11 cellular contexts compared by ENCODE assay signal in the genomic region with DNA sequence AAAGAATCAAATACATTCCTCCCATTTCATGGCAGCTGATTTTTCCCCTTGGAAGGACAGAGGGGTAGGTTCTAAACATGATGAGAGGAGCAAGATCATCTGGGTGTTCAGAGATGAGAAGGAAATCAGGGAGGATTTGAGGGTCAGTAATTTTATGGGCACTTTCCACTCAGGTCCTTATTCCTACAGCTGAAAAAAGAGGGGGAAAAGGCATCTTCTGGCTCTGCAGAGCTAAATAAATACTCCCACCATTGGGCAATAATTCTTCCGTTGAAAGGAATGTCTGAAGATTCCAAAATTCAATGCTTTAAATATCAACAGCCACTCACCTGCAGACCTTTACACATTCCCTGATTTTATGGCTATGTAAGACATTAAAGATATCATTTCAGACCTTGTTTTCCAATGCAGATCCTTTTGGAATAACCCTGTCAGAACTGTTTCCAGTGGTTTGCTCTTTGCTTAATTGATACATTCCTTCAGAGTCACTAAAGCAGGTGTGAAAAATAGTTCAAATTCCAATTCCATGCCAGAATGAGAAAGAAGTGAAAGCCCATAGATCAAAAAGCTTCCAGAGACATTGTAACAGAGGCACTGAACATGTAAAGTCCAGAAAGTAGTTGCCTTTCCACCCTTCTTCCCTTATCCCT.
"Had no signal": no experiment of that assay in that cellular context is flagged by ENCODE, and none has a peak within 500 bp of the region (broad histone marks: within the 10 kb centered on the region; RNA-seq: fewer than 3 reads in every experiment).

No MANE protein-coding gene starts in this region.

- H3K36me3 Mint-ChIP-seq: activated naive CD4-positive, alpha-beta T cell treated with anti-CD3 and anti-CD28 coated beads, Interleukin-2, amount 10 ng/mL, durations not matched to agents 7 days and 5 days; memory B cell had no signal

- H3K4me1 Mint-ChIP-seq: activated naive CD4-positive, alpha-beta T cell treated with anti-CD3 and anti-CD28 coated beads, Interleukin-2, amount 10 ng/mL, durations not matched to agents 7 days and 5 days; memory B cell had no signal

- ATAC-seq: activated T-helper 17 cell treated with anti-CD3 and anti-CD28 coated beads, Interleukin-2, amount 50 U/mL, for 72 hours; gastroesophageal sphincter had no signal

- H3K27ac Mint-ChIP-seq: activated naive CD4-positive, alpha-beta T cell treated with anti-CD3 and anti-CD28 coated beads, Interleukin-2, amount 10 ng/mL, durations not matched to agents 7 days and 5 days; activated T-helper 17 cell treated with anti-CD3 and anti-CD28 coated beads, Interleukin-2, amount 50 U/mL, for 72 hours; memory B cell had no signal

- H3K9me3 Mint-ChIP-seq: activated naive CD4-positive, alpha-beta T cell treated with anti-CD3 and anti-CD28 coated beads, Interleukin-2, amount 10 ng/mL, durations not matched to agents 7 days and 5 days; activated T-helper 17 cell treated with anti-CD3 and anti-CD28 coated beads, Interleukin-2, amount 50 U/mL, for 72 hours; memory B cell had no signal

- DNase-seq: activated CD4-positive, alpha-beta T cell treated with anti-CD3 and anti-CD28 coated beads, Interleukin-2, amount 50 U/mL, for 4 hours; activated CD4-positive, CD25-positive, alpha-beta regulatory T cell treated with anti-CD3 and anti-CD28 coated beads, Interleukin-2, amount 50 U/mL, for 72 hours; activated naive CD4-positive, alpha-beta T cell treated with anti-CD3 and anti-CD28 coated beads, Interleukin-2, amount 10 ng/mL, durations not matched to agents 7 days and 5 days; left ventricle myocardium inferior; stimulated activated CD4-positive, alpha-beta T cell treated with anti-CD3 and anti-CD28 coated beads, Interleukin-2, amount 100 ng/mL, for 48 hours; stimulated activated naive CD4-positive, alpha-beta T cell; substantia nigra; T-helper 9 cell had no signal

- H3K4me3 Mint-ChIP-seq: activated naive CD4-positive, alpha-beta T cell treated with anti-CD3 and anti-CD28 coated beads, Interleukin-2, amount 10 ng/mL, durations not matched to agents 7 days and 5 days; activated T-helper 17 cell treated with anti-CD3 and anti-CD28 coated beads, Interleukin-2, amount 50 U/mL, for 72 hours; memory B cell had no signal
